Comparison of ENCODE assay signal across 15 cellular contexts in the genomic region with DNA sequence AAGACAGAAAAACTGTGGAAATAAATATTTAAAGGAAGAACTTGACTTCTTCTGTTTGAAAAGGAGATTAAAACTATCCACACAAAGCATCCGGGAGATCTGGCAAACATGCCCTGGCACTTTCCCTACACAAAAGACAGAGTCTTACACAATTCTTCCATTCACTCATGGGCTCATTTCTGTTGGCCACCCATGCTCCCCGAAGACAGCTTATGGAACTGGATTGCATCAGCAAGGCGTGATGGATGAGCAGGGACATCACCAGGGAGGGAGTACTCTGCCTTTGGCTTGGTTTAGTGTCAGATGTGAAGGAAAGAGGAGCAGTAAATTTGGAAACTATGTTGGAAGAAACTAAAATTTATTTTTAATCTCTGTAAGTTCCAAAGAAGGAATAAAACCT.
DNase-seq lines count a peak whose midpoint lies in the region; ATAC-seq, FAIRE-seq and TF ChIP-seq lines count a peak whose summit lies in the region.
"Had no signal": no experiment of that assay in that cellular context is flagged by ENCODE, and none has a peak within 500 bp of the region (broad histone marks: within the 10 kb centered on the region; RNA-seq: fewer than 3 reads in every experiment).

No MANE protein-coding gene starts in this region.

- H3K9ac ChIP-seq in GM23248 (peak overlapping the region; percentile 29; the same call in 1 of the 2 replicates), K562 (ENCODE audit: insufficient read depth in 1 of 2, low read depth in 2 of 2, low read length in 2 of 2) (no peak overlapping the region)

- no peaks in the 10 kb centered on the region for H3K9me2 ChIP-seq in GM23248 (ENCODE audit: insufficient read depth)

- no peak for TF ChIP-seq EP300 in K562 (IDR thresholded peaks at IDR 0.05; ENCODE audit: low read length)
- TF ChIP-seq EP300 in sigmoid colon (IDR thresholded peaks at IDR 0.05) = no peak

- intact Hi-C loops in K562 (cut with micrococcal nuclease) = no loop called here
- intact Hi-C loops in sigmoid colon (cut with DNase I) = no loop called here

- H3K4me2 ChIP-seq in GM23248 (ENCODE audit: unreplicated experiment) = peak overlapping the region; percentile 64
- no peak overlapping the region for H3K4me2 ChIP-seq in K562 (ENCODE audit: insufficient read depth, low read length)

- TF ChIP-seq POLR2A in K562 (conservative IDR thresholded peaks at IDR 0.05) = no peak
- TF ChIP-seq POLR2A in sigmoid colon (IDR thresholded peaks at IDR 0.05) = no peak

- no peak for FAIRE-seq in K562 (lab: Jason Lieb, UNC)

- no peaks in the 10 kb centered on the region for H3K36me3 ChIP-seq in GM23248 (ENCODE audit: low read depth)
- H3K36me3 ChIP-seq in K562 (ENCODE audit: control insufficient read depth, insufficient read depth, low read length) = no peaks in the 10 kb centered on the region
- no peaks in the 10 kb centered on the region for H3K36me3 ChIP-seq in sigmoid colon
- H3K36me3 ChIP-seq: suprapubic skin had no signal

- CTCF ChIA-PET in K562 (lab: Yijun Ruan, JAX; ENCODE audit: low intra/inter-chr PET ratio) = no interaction called here

- H3K4me1 ChIP-seq in GM23248 (ENCODE audit: insufficient read depth) = peaks cover 51% of the 10 kb centered on the region
- H3K4me1 ChIP-seq in K562 (replicated peaks in 1 of 2; ENCODE audit: control insufficient read depth in 2 of 2, insufficient read depth in 2 of 2, low read length in 2 of 2) = no peaks in the 10 kb centered on the region
- H3K4me1 ChIP-seq in sigmoid colon = peaks cover 0 to 21% (median 12%) of the 10 kb centered on the region in 4 donors

- H3K9me3 ChIP-seq in GM23248 (ENCODE audit: low read depth) = no peaks in the 10 kb centered on the region
- no peaks in the 10 kb centered on the region for H3K9me3 ChIP-seq in K562 (replicated peaks; ENCODE audit: control insufficient read depth, insufficient read depth, low read depth, low read length)
- no peaks in the 10 kb centered on the region for H3K9me3 ChIP-seq in sigmoid colon
- H3K9me3 ChIP-seq: suprapubic skin had no signal

- ATAC-seq in K562 (no peak), HG03045 (IDR thresholded peaks at IDR 0.05; ENCODE audit: unreplicated experiment) (no peak)
- ATAC-seq: naive thymus-derived CD8-positive, alpha-beta T cell had no signal

- H4K20me1 ChIP-seq in GM23248 (ENCODE audit: insufficient read depth) (no peaks in the 10 kb centered on the region), K562 (replicated peaks; ENCODE audit: control insufficient read depth, insufficient read depth, low read length) (no peaks in the 10 kb centered on the region)

- POLR2A ChIA-PET in K562 (lab: Yijun Ruan, JAX) = no interaction called here

- WGBS in GM23248 (ENCODE audit: low coverage in 1 of 2, low lambda C conversion rate in 2 of 2, missing lambda C conversion rate in 2 of 2), 2 experiments = 11 to 12% methylated on average over 3 of the region's 3 CpGs
- WGBS in K562 (ENCODE audit: insufficient coverage, low coverage, missing lambda C conversion rate) = 0% methylated on average over 3 of the region's 3 CpGs
- 56 to 64% methylated on average over 3 of the region's 3 CpGs for WGBS in sigmoid colon, 2 donors

- no peaks in the 10 kb centered on the region for H3K9me1 ChIP-seq in K562 (ENCODE audit: control insufficient read depth, insufficient read depth, low read length)

- H3K4me3 ChIP-seq in GM23248 = no peak overlapping the region
- H3K4me3 ChIP-seq in K562 = no peak overlapping the region
- no peak overlapping the region for H3K4me3 ChIP-seq in foreskin fibroblast (ENCODE audit: low read depth in 1 of 2, low read length in 2 of 2)
- H3K4me3 ChIP-seq in sigmoid colon = no peak overlapping the region
- H3K4me3 ChIP-seq: SK-N-MC, suprapubic skin had no signal

- peaks cover 29% of the 10 kb centered on the region for H3F3A ChIP-seq in GM23248 (ENCODE audit: insufficient read depth)

- TF ChIP-seq CTCF in K562 (IDR thresholded peaks at IDR 0.05 in 2 of 3, conservative IDR thresholded peaks at IDR 0.05 in 1 of 3; ENCODE audit: insufficient read depth in 2 of 3, low read depth in 1 of 3, low read length in 3 of 3) = no peak
- TF ChIP-seq CTCF in foreskin fibroblast (IDR thresholded peaks at IDR 0.05; ENCODE audit: low read depth, low read length) = no peak
- TF ChIP-seq CTCF in sigmoid colon (IDR thresholded peaks at IDR 0.05) = no peak

- DNase-seq in GM23248 (peak; percentile 86), K562 (ENCODE audit: extremely low read depth in 1 of 4, low spot score in 3 of 4) (no peak), foreskin fibroblast (peak; percentile 66 to 86), sigmoid colon (peak; percentile 85), DMS153 treated with DMSO at 0.1 percent for 48 hours (lab: John Stamatoyannopoulos, UW; ENCODE audit: unreplicated experiment) (no peak), NCI-H345 treated with DMSO at 0.1 percent for 48 hours (lab: John Stamatoyannopoulos, UW; ENCODE audit: unreplicated experiment) (no peak)
- DNase-seq in stimulated activated CD4-positive, alpha-beta T cell treated with anti-CD3 and anti-CD28 coated beads, Interleukin-4, amount 100 ng/mL, for 1 hour = no peak
- DNase-seq: activated naive CD8-positive, alpha-beta T cell treated with anti-CD3 and anti-CD28 coated beads for 36 hours; activated T-cell treated with anti-CD3 and anti-CD28 coated beads, Interleukin-2, amount 50 U/mL, for 48 hours; naive thymus-derived CD8-positive, alpha-beta T cell; NCI-H1694; NCI-H446 treated with DMSO at 0.1 percent for 48 hours had no signal

- no peak for TF ChIP-seq RAD21 in K562 (CRISPR knock-in tag; conservative IDR thresholded peaks at IDR 0.05 in 1 of 2, IDR thresholded peaks at IDR 0.05 in 1 of 2)

- H2AFZ ChIP-seq in GM23248 (peak overlapping the region; percentile 51), K562 (ENCODE audit: low read depth, low read length) (no peak overlapping the region)

- H3K27me3 ChIP-seq in GM23248 (replicated peaks; ENCODE audit: insufficient read depth) = no peaks in the 10 kb centered on the region
- H3K27me3 ChIP-seq in K562 (ENCODE audit: control insufficient read depth in 2 of 2, insufficient read depth in 2 of 2, low read length in 2 of 2) = no peaks in the 10 kb centered on the region
- H3K27me3 ChIP-seq in sigmoid colon = no peaks in the 10 kb centered on the region
- H3K27me3 ChIP-seq: suprapubic skin had no signal

- no TSS peak for BruUV-seq in K562 (replicated peaks; lab: Mats Ljungman, UMichigan)

- H3K27ac ChIP-seq in GM23248 (peak overlapping the region; percentile 82), K562 (ENCODE audit: extremely low read depth, low read depth, low read length) (no peak overlapping the region), sigmoid colon (peak overlapping the region in 1 of 4 donors; percentile 30)
- H3K27ac ChIP-seq: SK-N-MC, suprapubic skin had no signal

- H3K79me2 ChIP-seq in GM23248 (ENCODE audit: insufficient read depth) (no peaks in the 10 kb centered on the region), K562 (ENCODE audit: control insufficient read depth, insufficient read depth, low read length) (no peaks in the 10 kb centered on the region)

- in situ Hi-C loops in GM23248 (cut with MboI) = no loop called here
- in situ Hi-C loops in K562 (cut with MboI) = no loop called here

TF ChIP-seq in K562, 482 proteins besides CTCF, POLR2A, EP300 and RAD21:
- TF ChIP-seq ETS2 (tag; IDR thresholded peaks at IDR 0.05; ENCODE audit: borderline replicate concordance, poor library complexity, severe bottlenecking) (no peak), ATF4 (CRISPR knock-in tag; IDR thresholded peaks at IDR 0.05) (0 out of 2 replicates have a peak, but pooled peaks have one; percentile 40)

Comparison
In these comparisons a context has a peak if more than half of its experiments do, and no peak if none do; other contexts are left out.
1. DNase-seq: peak in GM23248 (single experiment), foreskin fibroblast (2 of 2) and sigmoid colon (single experiment); none in K562 (0 of 4), DMS153 treated with DMSO at 0.1 percent for 48 hours (single experiment), stimulated activated CD4-positive, alpha-beta T cell treated with anti-CD3 and anti-CD28 coated beads, Interleukin-4, amount 100 ng/mL, for 1 hour (single experiment) and NCI-H345 treated with DMSO at 0.1 percent for 48 hours (single experiment).